Comparison of ENCODE assay signal across 8 cellular contexts in genomic region chr16:63361032-63361624, GRCh38.
DNase-seq lines count a peak whose midpoint lies in the region; ATAC-seq, FAIRE-seq and TF ChIP-seq lines count a peak whose summit lies in the region.

No MANE protein-coding gene starts in this region.

- intact Hi-C loops in gastrocnemius medialis (cut with DNase I; ENCODE audit: low total_unique reads): no loop called here

- H3K9me3 Mint-ChIP-seq in activated CD8-positive, alpha-beta memory T cell treated with anti-CD3 and anti-CD28 coated beads, Interleukin-2, amount 10 ng/mL, durations not matched to agents 7 days and 5 days (ENCODE audit: low read depth): no peaks in the 10 kb centered on the region

- ATAC-seq in GM21717 (IDR thresholded peaks at IDR 0.05; ENCODE audit: unreplicated experiment) (peak; percentile 80), gastrocnemius medialis (no peak)
- no peak for ATAC-seq in activated CD8-positive, alpha-beta memory T cell treated with anti-CD3 and anti-CD28 coated beads, Interleukin-2, amount 10 ng/mL, durations not matched to agents 7 days and 5 days

- H2AFZ ChIP-seq in KMS-11 (ENCODE audit: low read depth): no peak overlapping the region

- no peaks in the 10 kb centered on the region for H3K36me3 Mint-ChIP-seq in activated CD8-positive, alpha-beta memory T cell treated with anti-CD3 and anti-CD28 coated beads, Interleukin-2, amount 10 ng/mL, durations not matched to agents 7 days and 5 days

- H3K4me2 ChIP-seq in KMS-11: no peak overlapping the region

- peak; percentile 74 for FAIRE-seq in G401.6 (lab: Jason Lieb, UNC)

- no peaks in the 10 kb centered on the region for H3K4me1 Mint-ChIP-seq in activated CD8-positive, alpha-beta memory T cell treated with anti-CD3 and anti-CD28 coated beads, Interleukin-2, amount 10 ng/mL, durations not matched to agents 7 days and 5 days

- H3K9ac ChIP-seq in KMS-11: no peak overlapping the region

- peak; percentile 82 for DNase-seq in SK-N-DZ (ENCODE audit: low spot score)
- peak; percentile 36 to 75 for DNase-seq in foreskin fibroblast
- DNase-seq in gastrocnemius medialis: no peak
- no peak for DNase-seq in activated CD8-positive, alpha-beta memory T cell treated with anti-CD3 and anti-CD28 coated beads, Interleukin-2, amount 10 ng/mL, durations not matched to agents 7 days and 5 days
- DNase-seq in activated naive CD4-positive, alpha-beta T cell treated with Interleukin-2 at 50 U/mL for 16 hours: no peak

- no peaks in the 10 kb centered on the region for H3K79me2 ChIP-seq in KMS-11 (ENCODE audit: insufficient read depth, low read depth)

- in situ Hi-C loops in gastrocnemius medialis (cut with MboI; ENCODE audit: low sequenced_read_pairs in 4 of 4): no loop called here

- no peak for TF ChIP-seq POLR2A in gastrocnemius medialis (IDR thresholded peaks at IDR 0.05)

- CTCF ChIA-PET in activated CD8-positive, alpha-beta memory T cell treated with anti-CD3 and anti-CD28 coated beads, Interleukin-2, amount 10 ng/mL, durations not matched to agents 7 days and 5 days (lab: Charles Lee): no interaction called here

- no peak overlapping the region for H3K4me3 ChIP-seq in KMS-11 (IDR thresholded peaks at IDR 0.05; ENCODE audit: insufficient read depth, low read depth, low read length)
- no peak overlapping the region for H3K4me3 ChIP-seq in foreskin fibroblast (ENCODE audit: low read depth in 1 of 2, low read length in 2 of 2)
- no peak overlapping the region for H3K4me3 ChIP-seq in gastrocnemius medialis

- no peaks in the 10 kb centered on the region for H4K20me1 ChIP-seq in KMS-11 (ENCODE audit: insufficient read depth)

- no peaks in the 10 kb centered on the region for H3K9me3 ChIP-seq in gastrocnemius medialis

- H3K27me3 ChIP-seq in KMS-11 (ENCODE audit: insufficient read depth, low read depth) (no peaks in the 10 kb centered on the region), gastrocnemius medialis (no peaks in the 10 kb centered on the region)

- TF ChIP-seq CTCF in KMS-11 (conservative IDR thresholded peaks at IDR 0.05; ENCODE audit: low read depth, low read length): peak; percentile 60; the same call in 1 of the 2 replicates
- peak; percentile 85 for TF ChIP-seq CTCF in foreskin fibroblast (IDR thresholded peaks at IDR 0.05; ENCODE audit: low read depth, low read length)
- peak in 4 of 5 experiments; percentile 21 to 67 (median 45) for TF ChIP-seq CTCF in gastrocnemius medialis (IDR thresholded peaks at IDR 0.05 in 4 of 5, conservative IDR thresholded peaks at IDR 0.05 in 1 of 5)

- no peaks in the 10 kb centered on the region for H3K4me1 ChIP-seq in KMS-11 (ENCODE audit: low read depth, poor library complexity, severe bottlenecking)
- no peaks in the 10 kb centered on the region for H3K4me1 ChIP-seq in gastrocnemius medialis

- H3K27me3 Mint-ChIP-seq in activated CD8-positive, alpha-beta memory T cell treated with anti-CD3 and anti-CD28 coated beads, Interleukin-2, amount 10 ng/mL, durations not matched to agents 7 days and 5 days: no peaks in the 10 kb centered on the region

- no peak overlapping the region for H3K4me3 Mint-ChIP-seq in activated CD8-positive, alpha-beta memory T cell treated with anti-CD3 and anti-CD28 coated beads, Interleukin-2, amount 10 ng/mL, durations not matched to agents 7 days and 5 days

- H3K27ac Mint-ChIP-seq in activated CD8-positive, alpha-beta memory T cell treated with anti-CD3 and anti-CD28 coated beads, Interleukin-2, amount 10 ng/mL, durations not matched to agents 7 days and 5 days: no peak overlapping the region

- H3K36me3 ChIP-seq in KMS-11 (ENCODE audit: insufficient read depth): no peaks in the 10 kb centered on the region
- H3K36me3 ChIP-seq in gastrocnemius medialis: no peaks in the 10 kb centered on the region

- H3K27ac ChIP-seq in KMS-11 (no peak overlapping the region), gastrocnemius medialis (no peak overlapping the region)

Comparison
In these comparisons a context has a peak if more than half of its experiments do, and no peak if none do; other contexts are left out.
1. DNase-seq: peak in SK-N-DZ (single experiment) and foreskin fibroblast (2 of 2); none in gastrocnemius medialis (0 of 2), activated CD8-positive, alpha-beta memory T cell treated with anti-CD3 and anti-CD28 coated beads, Interleukin-2, amount 10 ng/mL, durations not matched to agents 7 days and 5 days (single experiment) and activated naive CD4-positive, alpha-beta T cell treated with Interleukin-2 at 50 U/mL for 16 hours (single experiment).
2. Peak in every context shown above with its lines, with median percentiles within 50 percentile points of each other: CTCF ChIP-seq.